Comparison of ENCODE assay signal across 19 cellular contexts in the genomic region with DNA sequence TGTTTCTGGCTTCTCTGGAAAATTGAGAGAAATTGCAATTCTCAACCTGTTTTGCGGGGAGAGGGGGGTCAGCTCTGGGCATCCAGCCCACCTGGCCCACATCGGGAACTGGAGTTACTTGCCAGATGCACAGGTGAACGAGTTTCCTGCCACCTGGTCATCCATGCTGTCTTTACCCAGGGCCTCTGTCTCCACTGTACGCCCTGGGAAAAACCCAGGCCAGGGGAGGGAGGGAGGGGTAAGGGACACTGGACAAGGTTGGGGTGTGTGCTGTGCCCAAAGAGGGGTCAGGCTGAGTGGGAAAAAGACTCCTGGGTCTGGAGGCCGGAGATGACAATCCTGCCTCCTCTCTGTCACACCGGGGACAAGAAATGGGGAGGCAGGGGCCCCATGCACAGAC.
DNase-seq lines count a peak whose midpoint lies in the region; ATAC-seq and TF ChIP-seq lines count a peak whose summit lies in the region.
"Had no signal": no experiment of that assay in that cellular context is flagged by ENCODE, and none has a peak within 500 bp of the region (broad histone marks: within the 10 kb centered on the region; RNA-seq: fewer than 3 reads in every experiment).

No MANE protein-coding gene starts in this region.

- in situ Hi-C loops in G401 (cut with HindIII; ENCODE audit: low sequenced_read_pairs): no loop called here

- no peaks in the 10 kb centered on the region for H3K4me1 Mint-ChIP-seq in CD14-positive monocyte
- H3K4me1 Mint-ChIP-seq in endodermal cell: peaks cover 4% of the 10 kb centered on the region

- H3K36me3 Mint-ChIP-seq in CD14-positive monocyte: no peaks in the 10 kb centered on the region
- H3K36me3 Mint-ChIP-seq in endodermal cell (ENCODE audit: low read depth): no peaks in the 10 kb centered on the region
- H3K36me3 Mint-ChIP-seq in activated naive CD4-positive, alpha-beta T cell treated with anti-CD3 and anti-CD28 coated beads, Interleukin-2, amount 50 U/mL, for 72 hours: no peaks in the 10 kb centered on the region
- H3K36me3 Mint-ChIP-seq: CD8-positive, alpha-beta T cell had no signal

- H3K36me3 ChIP-seq in endodermal cell (ENCODE audit: control insufficient read depth, insufficient read depth, low read length): no peaks in the 10 kb centered on the region
- H3K36me3 ChIP-seq: BE2C, BLaER1 had no signal

- intact Hi-C loops in CD14-positive monocyte (cut with micrococcal nuclease): loop anchor here (5.0 kb wide), 2 partner anchors 678 to 1543 kb away; no protein-coding TSS in a partner anchor

- 79% methylated on average over 6 of the region's 6 CpGs; no CpG with 5 or more reads in 1 of the 2 experiments for WGBS in endodermal cell (ENCODE audit: insufficient coverage in 1 of 2, insufficient read length in 1 of 2), 2 experiments

- no peak overlapping the region for H3K9ac ChIP-seq in endodermal cell (ENCODE audit: extremely low read depth, low read length, poor library complexity, severe bottlenecking)
- H3K9ac ChIP-seq: BLaER1 had no signal

- no peak for TF ChIP-seq CTCF in CD14-positive monocyte (IDR thresholded peaks at IDR 0.05)
- TF ChIP-seq CTCF in endodermal cell (conservative IDR thresholded peaks at IDR 0.05): no peak

- peaks cover 2% of the 10 kb centered on the region for H3K4me1 ChIP-seq in endodermal cell (ENCODE audit: control insufficient read depth, insufficient read depth, low read length)
- H3K4me1 ChIP-seq: BLaER1, Caco-2 had no signal

- no peak overlapping the region for H3K4me3 Mint-ChIP-seq in CD14-positive monocyte
- H3K4me3 Mint-ChIP-seq in endodermal cell: no peak overlapping the region
- H3K4me3 Mint-ChIP-seq: CD4-positive, alpha-beta T cell; CD8-positive, alpha-beta T cell had no signal

- H3K27me3 Mint-ChIP-seq in CD14-positive monocyte (ENCODE audit: low read depth in 3 of 3) (peaks cover 11 to 13% (median 12%) of the 10 kb centered on the region in 3 donors), endodermal cell (ENCODE audit: insufficient read depth) (no peaks in the 10 kb centered on the region)

- H3K9me3 Mint-ChIP-seq in CD14-positive monocyte (no peaks in the 10 kb centered on the region), endodermal cell (no peaks in the 10 kb centered on the region)
- no peaks in the 10 kb centered on the region for H3K9me3 Mint-ChIP-seq in activated naive CD4-positive, alpha-beta T cell treated with anti-CD3 and anti-CD28 coated beads, Interleukin-2, amount 50 U/mL, for 72 hours
- H3K9me3 Mint-ChIP-seq: CD4-positive, alpha-beta T cell; CD8-positive, alpha-beta T cell had no signal

- no peaks in the 10 kb centered on the region for H3K9me3 ChIP-seq in endodermal cell (ENCODE audit: control insufficient read depth, low read length)
- H3K9me3 ChIP-seq: BE2C, BLaER1, Caco-2 had no signal

- H3K27me3 ChIP-seq in endodermal cell (ENCODE audit: control insufficient read depth, insufficient read depth, low read length, poor library complexity, severe bottlenecking): no peaks in the 10 kb centered on the region
- H3K27me3 ChIP-seq: BE2C, BLaER1 had no signal

- peak; percentile 17 for DNase-seq in NCI-H2171 treated with DMSO at 0.1 percent for 48 hours (lab: John Stamatoyannopoulos, UW)
- DNase-seq in NCI-H2171 (lab: John Stamatoyannopoulos, UW): no peak
- peak; percentile 37 for DNase-seq in CD14-positive monocyte (ENCODE audit: low spot score)
- peak; percentile 24 for DNase-seq in G401 (ENCODE audit: low spot score)
- peak; percentile 12 for DNase-seq in endodermal cell
- DNase-seq in NCI-H187 treated with DMSO at 0.1 percent for 48 hours (lab: John Stamatoyannopoulos, UW): no peak
- DNase-seq in activated naive CD4-positive, alpha-beta T cell treated with anti-CD3 and anti-CD28 coated beads, Interleukin-2, amount 50 U/mL, for 72 hours (ENCODE audit: low spot score in 2 of 2): no peak
- DNase-seq in activated naive CD4-positive, alpha-beta T cell treated with Interleukin-2 at 50 U/mL for 16 hours: no peak
- DNase-seq: 8988T; ACHN; BE2C; C1 segment of cervical spinal cord; Calu3; CD4-positive, alpha-beta T cell; CD8-positive, alpha-beta T cell; GDM1 had no signal

- no peak for ATAC-seq in activated naive CD4-positive, alpha-beta T cell treated with anti-CD3 and anti-CD28 coated beads, Interleukin-2, amount 50 U/mL, for 72 hours
- ATAC-seq: CD8-positive, alpha-beta T cell; GM12878 had no signal

- H3K27ac ChIP-seq in endodermal cell (ENCODE audit: low read depth, low read length): no peak overlapping the region
- H3K27ac ChIP-seq: BLaER1 had no signal

- H3K4me3 ChIP-seq in endodermal cell (ENCODE audit: low read length): no peak overlapping the region
- H3K4me3 ChIP-seq: BLaER1, GM12878 had no signal

- H3K27ac Mint-ChIP-seq in CD14-positive monocyte (no peak overlapping the region), endodermal cell (no peak overlapping the region)
- no peak overlapping the region for H3K27ac Mint-ChIP-seq in activated naive CD4-positive, alpha-beta T cell treated with anti-CD3 and anti-CD28 coated beads, Interleukin-2, amount 50 U/mL, for 72 hours
- H3K27ac Mint-ChIP-seq: CD4-positive, alpha-beta T cell; CD8-positive, alpha-beta T cell had no signal

Comparison
In these comparisons a context has a peak if more than half of its experiments do, and no peak if none do; other contexts are left out.
1. DNase-seq: peak in NCI-H2171 treated with DMSO at 0.1 percent for 48 hours (single experiment), CD14-positive monocyte (single experiment), G401 (single experiment) and endodermal cell (single experiment); none in NCI-H2171 (single experiment), NCI-H187 treated with DMSO at 0.1 percent for 48 hours (single experiment), activated naive CD4-positive, alpha-beta T cell treated with anti-CD3 and anti-CD28 coated beads, Interleukin-2, amount 50 U/mL, for 72 hours (0 of 2) and activated naive CD4-positive, alpha-beta T cell treated with Interleukin-2 at 50 U/mL for 16 hours (single experiment).